In the genomic region with DNA sequence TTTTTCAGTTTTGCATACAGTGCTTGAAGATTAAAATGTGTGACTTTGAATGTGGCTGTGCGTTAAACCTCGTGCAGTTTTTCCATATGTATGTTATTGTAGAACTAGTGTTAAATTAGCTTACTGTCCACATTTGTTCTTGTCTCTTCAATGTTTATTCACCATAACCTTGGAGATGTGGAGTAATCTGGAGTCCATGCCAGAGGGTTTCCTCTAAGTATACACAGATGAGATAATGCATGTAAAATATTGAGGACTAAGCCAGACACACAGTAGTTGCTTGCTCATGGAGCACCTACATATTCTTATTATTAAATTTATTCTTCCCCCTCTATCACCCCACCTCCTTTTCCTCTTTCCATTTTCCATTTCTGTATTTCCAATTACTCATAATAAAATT, we compare ENCODE assay signal across 1 cellular context.
TF ChIP-seq lines count a peak whose summit lies in the region.

No MANE protein-coding gene starts in this region.

TF ChIP-seq in HepG2, 621 proteins besides CTCF, POLR2A, EP300 and RAD21:
- TF ChIP-seq FOXM1 (CRISPR knock-in tag; IDR thresholded peaks at IDR 0.05) (no peak), ZFP1 (CRISPR knock-in tag; IDR thresholded peaks at IDR 0.05) (no peak), ATM (IDR thresholded peaks at IDR 0.05; ENCODE audit: borderline replicate concordance) (no peak), MATR3 (CRISPR knock-in tag; IDR thresholded peaks at IDR 0.05) (no peak), MAFG (CRISPR knock-in tag; IDR thresholded peaks at IDR 0.05) (no peak), NR2C2 (CRISPR knock-in tag; IDR thresholded peaks at IDR 0.05; ENCODE audit: borderline replicate concordance) (no peak), ZNF282 (IDR thresholded peaks at IDR 0.05; ENCODE audit: partially characterized antibody) (no peak), MTF1 (CRISPR knock-in tag; IDR thresholded peaks at IDR 0.05) (no peak), ZNF33B (CRISPR knock-in tag; IDR thresholded peaks at IDR 0.05) (no peak), ZFP41 (CRISPR knock-in tag; IDR thresholded peaks at IDR 0.05; ENCODE audit: borderline replicate concordance) (no peak), ZNF773 (CRISPR knock-in tag; IDR thresholded peaks at IDR 0.05; ENCODE audit: borderline replicate concordance) (no peak), ZNF839 (CRISPR knock-in tag; IDR thresholded peaks at IDR 0.05; ENCODE audit: borderline replicate concordance) (no peak), TSC22D2 (CRISPR knock-in tag; IDR thresholded peaks at IDR 0.05; ENCODE audit: borderline replicate concordance) (no peak), ZMYM3 (CRISPR knock-in tag; IDR thresholded peaks at IDR 0.05) (no peak), ATRX (CRISPR knock-in tag; IDR thresholded peaks at IDR 0.05; ENCODE audit: borderline replicate concordance) (no peak), RELA (CRISPR knock-in tag; IDR thresholded peaks at IDR 0.05) (no peak)
- TF ChIP-seq, protein P1, sequence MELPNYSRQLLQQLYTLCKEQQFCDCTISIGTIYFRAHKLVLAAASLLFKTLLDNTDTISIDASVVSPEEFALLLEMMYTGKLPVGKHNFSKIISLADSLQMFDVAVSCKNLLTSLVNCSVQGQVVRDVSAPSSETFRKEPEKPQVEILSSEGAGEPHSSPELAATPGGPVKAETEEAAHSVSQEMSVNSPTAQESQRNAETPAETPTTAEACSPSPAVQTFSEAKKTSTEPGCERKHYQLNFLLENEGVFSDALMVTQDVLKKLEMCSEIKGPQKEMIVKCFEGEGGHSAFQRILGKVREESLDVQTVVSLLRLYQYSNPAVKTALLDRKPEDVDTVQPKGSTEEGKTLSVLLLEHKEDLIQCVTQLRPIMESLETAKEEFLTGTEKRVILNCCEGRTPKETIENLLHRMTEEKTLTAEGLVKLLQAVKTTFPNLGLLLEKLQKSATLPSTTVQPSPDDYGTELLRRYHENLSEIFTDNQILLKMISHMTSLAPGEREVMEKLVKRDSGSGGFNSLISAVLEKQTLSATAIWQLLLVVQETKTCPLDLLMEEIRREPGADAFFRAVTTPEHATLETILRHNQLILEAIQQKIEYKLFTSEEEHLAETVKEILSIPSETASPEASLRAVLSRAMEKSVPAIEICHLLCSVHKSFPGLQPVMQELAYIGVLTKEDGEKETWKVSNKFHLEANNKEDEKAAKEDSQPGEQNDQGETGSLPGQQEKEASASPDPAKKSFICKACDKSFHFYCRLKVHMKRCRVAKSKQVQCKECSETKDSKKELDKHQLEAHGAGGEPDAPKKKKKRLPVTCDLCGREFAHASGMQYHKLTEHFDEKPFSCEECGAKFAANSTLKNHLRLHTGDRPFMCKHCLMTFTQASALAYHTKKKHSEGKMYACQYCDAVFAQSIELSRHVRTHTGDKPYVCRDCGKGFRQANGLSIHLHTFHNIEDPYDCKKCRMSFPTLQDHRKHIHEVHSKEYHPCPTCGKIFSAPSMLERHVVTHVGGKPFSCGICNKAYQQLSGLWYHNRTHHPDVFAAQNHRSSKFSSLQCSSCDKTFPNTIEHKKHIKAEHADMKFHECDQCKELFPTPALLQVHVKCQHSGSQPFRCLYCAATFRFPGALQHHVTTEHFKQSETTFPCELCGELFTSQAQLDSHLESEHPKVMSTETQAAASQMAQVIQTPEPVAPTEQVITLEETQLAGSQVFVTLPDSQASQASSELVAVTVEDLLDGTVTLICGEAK (IDR thresholded peaks at IDR 0.05), result no peak
- TF ChIP-seq, protein P1 (CRISPR knock-in tag; IDR thresholded peaks at IDR 0.05), result no peak
- TF ChIP-seq, protein P2, sequence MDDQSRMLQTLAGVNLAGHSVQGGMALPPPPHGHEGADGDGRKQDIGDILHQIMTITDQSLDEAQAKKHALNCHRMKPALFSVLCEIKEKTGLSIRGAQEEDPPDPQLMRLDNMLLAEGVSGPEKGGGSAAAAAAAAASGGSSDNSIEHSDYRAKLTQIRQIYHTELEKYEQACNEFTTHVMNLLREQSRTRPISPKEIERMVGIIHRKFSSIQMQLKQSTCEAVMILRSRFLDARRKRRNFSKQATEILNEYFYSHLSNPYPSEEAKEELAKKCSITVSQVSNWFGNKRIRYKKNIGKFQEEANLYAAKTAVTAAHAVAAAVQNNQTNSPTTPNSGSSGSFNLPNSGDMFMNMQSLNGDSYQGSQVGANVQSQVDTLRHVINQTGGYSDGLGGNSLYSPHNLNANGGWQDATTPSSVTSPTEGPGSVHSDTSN (CRISPR knock-in tag; IDR thresholded peaks at IDR 0.05; ENCODE audit: borderline replicate concordance), result no peak
- TF ChIP-seq, protein P3, sequence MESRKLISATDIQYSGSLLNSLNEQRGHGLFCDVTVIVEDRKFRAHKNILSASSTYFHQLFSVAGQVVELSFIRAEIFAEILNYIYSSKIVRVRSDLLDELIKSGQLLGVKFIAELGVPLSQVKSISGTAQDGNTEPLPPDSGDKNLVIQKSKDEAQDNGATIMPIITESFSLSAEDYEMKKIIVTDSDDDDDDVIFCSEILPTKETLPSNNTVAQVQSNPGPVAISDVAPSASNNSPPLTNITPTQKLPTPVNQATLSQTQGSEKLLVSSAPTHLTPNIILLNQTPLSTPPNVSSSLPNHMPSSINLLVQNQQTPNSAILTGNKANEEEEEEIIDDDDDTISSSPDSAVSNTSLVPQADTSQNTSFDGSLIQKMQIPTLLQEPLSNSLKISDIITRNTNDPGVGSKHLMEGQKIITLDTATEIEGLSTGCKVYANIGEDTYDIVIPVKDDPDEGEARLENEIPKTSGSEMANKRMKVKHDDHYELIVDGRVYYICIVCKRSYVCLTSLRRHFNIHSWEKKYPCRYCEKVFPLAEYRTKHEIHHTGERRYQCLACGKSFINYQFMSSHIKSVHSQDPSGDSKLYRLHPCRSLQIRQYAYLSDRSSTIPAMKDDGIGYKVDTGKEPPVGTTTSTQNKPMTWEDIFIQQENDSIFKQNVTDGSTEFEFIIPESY (CRISPR knock-in tag; IDR thresholded peaks at IDR 0.05), result no peak
- TF ChIP-seq, protein P4, sequence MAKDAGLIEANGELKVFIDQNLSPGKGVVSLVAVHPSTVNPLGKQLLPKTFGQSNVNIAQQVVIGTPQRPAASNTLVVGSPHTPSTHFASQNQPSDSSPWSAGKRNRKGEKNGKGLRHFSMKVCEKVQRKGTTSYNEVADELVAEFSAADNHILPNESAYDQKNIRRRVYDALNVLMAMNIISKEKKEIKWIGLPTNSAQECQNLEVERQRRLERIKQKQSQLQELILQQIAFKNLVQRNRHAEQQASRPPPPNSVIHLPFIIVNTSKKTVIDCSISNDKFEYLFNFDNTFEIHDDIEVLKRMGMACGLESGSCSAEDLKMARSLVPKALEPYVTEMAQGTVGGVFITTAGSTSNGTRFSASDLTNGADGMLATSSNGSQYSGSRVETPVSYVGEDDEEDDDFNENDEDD (CRISPR knock-in tag; IDR thresholded peaks at IDR 0.05; ENCODE audit: borderline replicate concordance), result no peak
TF ChIP-seq in HepG2: peak in this region for 0.
